Comparison of ENCODE assay signal across 1 cellular context in genomic region chr12:19409376-19409775, GRCh38.
TF ChIP-seq lines count a peak whose summit lies in the region.

No MANE protein-coding gene starts in this region.

TF ChIP-seq in WTC11, 78 proteins besides CTCF, POLR2A, EP300 and RAD21 (continued from another document):
- TF ChIP-seq ZNF512 (CRISPR knock-in tag; IDR thresholded peaks at IDR 0.05; ENCODE audit: borderline replicate concordance): no peak
- no peak for TF ChIP-seq ERG (CRISPR knock-in tag; IDR thresholded peaks at IDR 0.05)
- TF ChIP-seq NR1H2 (CRISPR knock-in tag; IDR thresholded peaks at IDR 0.05): no peak
- TF ChIP-seq FOXJ3 (CRISPR knock-in tag; IDR thresholded peaks at IDR 0.05; ENCODE audit: borderline replicate concordance): no peak
- TF ChIP-seq MYBL2 (CRISPR knock-in tag; IDR thresholded peaks at IDR 0.05): no peak
- TF ChIP-seq OVOL2 (CRISPR knock-in tag; IDR thresholded peaks at IDR 0.05; ENCODE audit: borderline replicate concordance): no peak
- TF ChIP-seq ZNF396 (CRISPR knock-in tag; IDR thresholded peaks at IDR 0.05; ENCODE audit: borderline replicate concordance): no peak
- TF ChIP-seq SMAD4 (CRISPR knock-in tag; IDR thresholded peaks at IDR 0.05): no peak
- no peak for TF ChIP-seq ZNF425 (CRISPR knock-in tag; conservative IDR thresholded peaks at IDR 0.05)
- TF ChIP-seq KAT7 (CRISPR knock-in tag; IDR thresholded peaks at IDR 0.05; ENCODE audit: borderline replicate concordance): no peak
- no peak for TF ChIP-seq ZNF423 (CRISPR knock-in tag; IDR thresholded peaks at IDR 0.05)
- no peak for TF ChIP-seq JAZF1 (CRISPR knock-in tag; IDR thresholded peaks at IDR 0.05)
- TF ChIP-seq CDX4 (CRISPR knock-in tag; IDR thresholded peaks at IDR 0.05; ENCODE audit: borderline replicate concordance): no peak
- TF ChIP-seq NFYB (CRISPR knock-in tag; conservative IDR thresholded peaks at IDR 0.05; ENCODE audit: low read depth): no peak
- TF ChIP-seq E2F1 (CRISPR knock-in tag; IDR thresholded peaks at IDR 0.05): no peak
